15 cellular contexts compared by ENCODE assay signal in the genomic region with DNA sequence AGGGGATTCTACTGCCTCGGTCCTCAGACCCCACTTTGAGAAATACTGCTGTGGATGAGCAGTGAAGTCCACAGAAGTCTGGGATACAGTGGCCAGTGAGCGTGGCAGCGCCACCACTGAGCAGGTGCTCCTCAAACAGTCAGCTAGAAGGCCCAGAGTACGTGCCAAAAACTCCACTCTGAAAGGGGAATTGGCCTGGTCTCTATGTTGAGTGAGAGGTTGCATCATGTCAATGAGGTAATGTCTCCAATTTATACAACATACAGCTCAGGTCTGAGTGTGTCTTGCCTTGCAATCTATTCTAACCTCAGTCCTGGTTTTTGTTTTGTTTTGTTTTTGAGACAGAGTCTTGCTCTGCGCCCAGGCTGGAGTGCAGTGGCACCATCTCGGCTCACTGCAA. TPM values are rescaled to one million over a fixed set of nuclear protein-coding genes. Genes with fewer than 3 reads are reported as not detected.
DNase-seq lines count a peak whose midpoint lies in the region; ATAC-seq and TF ChIP-seq lines count a peak whose summit lies in the region.
"Had no signal": no experiment of that assay in that cellular context is flagged by ENCODE, and none has a peak within 500 bp of the region (broad histone marks: within the 10 kb centered on the region; RNA-seq: fewer than 3 reads in every experiment).

No MANE protein-coding gene starts in this region.

- H3K4me1 ChIP-seq in heart right ventricle = peaks cover 0 to 6% (median 0%) of the 10 kb centered on the region in 9 donors

- H3K4me1 Mint-ChIP-seq in stimulated activated naive B cell treated with anti-CD40 and anti-IgM and Interleukin-4, amounts not matched to agents 10 μg/mL and 1 μg/mL and 100 μg/mL, for 72 hours = no peaks in the 10 kb centered on the region
- H3K4me1 Mint-ChIP-seq: activated CD4-positive, alpha-beta T cell treated with anti-CD3 and anti-CD28 coated beads, Interleukin-2, amount 10 ng/mL, durations not matched to agents 7 days and 5 days; CD4-positive, alpha-beta memory T cell had no signal

- DNase-seq in OCI-M1 (lab: John Stamatoyannopoulos, UW) (peak; percentile 57), heart right ventricle (peak in 1 of 2 donors; percentile 16), NCI-H1105 (lab: John Stamatoyannopoulos, UW) (no peak), ecto neural progenitor cell (ENCODE audit: low spot score) (no peak)
- DNase-seq in stimulated activated naive B cell treated with anti-CD40 and anti-IgM and Interleukin-4, amounts not matched to agents 10 μg/mL and 1 μg/mL and 100 μg/mL, for 72 hours = no peak
- DNase-seq: activated CD4-positive, alpha-beta T cell treated with anti-CD3 and anti-CD28 coated beads, Interleukin-2, amount 10 ng/mL, durations not matched to agents 7 days and 5 days; CD4-positive, alpha-beta memory T cell; kidney glomerular epithelial cell; NCI-H2081 treated with DMSO at 0.1 percent for 48 hours; PC-3; small intestine had no signal

- peaks cover 5% of the 10 kb centered on the region in 2 donors for H3K36me3 Mint-ChIP-seq in stimulated activated naive B cell treated with anti-CD40 and anti-IgM and Interleukin-4, amounts not matched to agents 10 μg/mL and 1 μg/mL and 100 μg/mL, for 72 hours
- H3K36me3 Mint-ChIP-seq: CD4-positive, alpha-beta memory T cell had no signal

- peaks cover 0 to 4% (median 0%) of the 10 kb centered on the region in 7 donors for H3K27me3 ChIP-seq in heart right ventricle

- intact Hi-C loops in heart right ventricle (cut with DNase I) = no loop called here

- H3K27ac Mint-ChIP-seq in stimulated activated naive B cell treated with anti-CD40 and anti-IgM and Interleukin-4, amounts not matched to agents 10 μg/mL and 1 μg/mL and 100 μg/mL, for 72 hours = peak overlapping the region; percentile 42
- H3K27ac Mint-ChIP-seq: activated CD4-positive, alpha-beta T cell treated with anti-CD3 and anti-CD28 coated beads, Interleukin-2, amount 10 ng/mL, durations not matched to agents 7 days and 5 days; activated T-helper 1 cell treated with anti-CD3 and anti-CD28 coated beads, Interleukin-12 subunit alpha, Interleukin-12 subunit beta, Interleukin-2, Interleukin-4 antibody, amounts not matched to agents 30 ng/mL and 10 ng/mL and 1 ng/mL, durations not matched to agents 14 hours and 24 hours and 36 hours; CD4-positive, alpha-beta memory T cell; T-helper 1 cell treated with Interleukin-12 subunit alpha and Interleukin-12 subunit beta and Interleukin-4 antibody, amounts not matched to agents 30 μg/mL and 1 μg/mL, for 36 hours had no signal

- no peaks in the 10 kb centered on the region for H3K9me3 Mint-ChIP-seq in stimulated activated naive B cell treated with anti-CD40 and anti-IgM and Interleukin-4, amounts not matched to agents 10 μg/mL and 1 μg/mL and 100 μg/mL, for 72 hours
- H3K9me3 Mint-ChIP-seq: activated CD4-positive, alpha-beta T cell treated with anti-CD3 and anti-CD28 coated beads, Interleukin-2, amount 10 ng/mL, durations not matched to agents 7 days and 5 days; activated T-helper 1 cell treated with anti-CD3 and anti-CD28 coated beads, Interleukin-12 subunit alpha, Interleukin-12 subunit beta, Interleukin-2, Interleukin-4 antibody, amounts not matched to agents 30 ng/mL and 10 ng/mL and 1 ng/mL, durations not matched to agents 14 hours and 24 hours and 36 hours; CD4-positive, alpha-beta memory T cell; T-helper 1 cell treated with Interleukin-12 subunit alpha and Interleukin-12 subunit beta and Interleukin-4 antibody, amounts not matched to agents 30 μg/mL and 1 μg/mL, for 36 hours had no signal

- no peak for TF ChIP-seq CTCF in heart right ventricle (IDR thresholded peaks at IDR 0.05)

- peak overlapping the region in 1 of 10 donors; percentile 23 for H3K27ac ChIP-seq in heart right ventricle

- WGBS in heart right ventricle, 2 donors = 83 to 94% methylated on average over 6 of the region's 6 CpGs

- H3K27me3 Mint-ChIP-seq in stimulated activated naive B cell treated with anti-CD40 and anti-IgM and Interleukin-4, amounts not matched to agents 10 μg/mL and 1 μg/mL and 100 μg/mL, for 72 hours = peaks cover 16 to 18% of the 10 kb centered on the region in 2 donors

- peaks cover 0 to 47% (median 5%) of the 10 kb centered on the region in 9 donors for H3K36me3 ChIP-seq in heart right ventricle

- H3K4me3 ChIP-seq in heart right ventricle = no peak overlapping the region

- no peaks in the 10 kb centered on the region for H3K9me3 ChIP-seq in heart right ventricle

- peak; percentile 58 for ATAC-seq in HG03175 (IDR thresholded peaks at IDR 0.05; ENCODE audit: unreplicated experiment)
- peak in 6 of 8 donors; percentile 20 to 75 (median 64) for ATAC-seq in heart right ventricle
- peak in 1 of 2 donors; percentile 34 for ATAC-seq in stimulated activated naive B cell treated with anti-CD40 and anti-IgM and Interleukin-4, amounts not matched to agents 10 μg/mL and 1 μg/mL and 100 μg/mL, for 72 hours (replicated peaks)
- no peak for ATAC-seq in GM19324 (IDR thresholded peaks at IDR 0.05; ENCODE audit: low FRiP score, unreplicated experiment)
- ATAC-seq: PC-3 had no signal

- H3K4me3 Mint-ChIP-seq in stimulated activated naive B cell treated with anti-CD40 and anti-IgM and Interleukin-4, amounts not matched to agents 10 μg/mL and 1 μg/mL and 100 μg/mL, for 72 hours = no peak overlapping the region
- H3K4me3 Mint-ChIP-seq: activated CD4-positive, alpha-beta T cell treated with anti-CD3 and anti-CD28 coated beads, Interleukin-2, amount 10 ng/mL, durations not matched to agents 7 days and 5 days; activated T-helper 1 cell treated with anti-CD3 and anti-CD28 coated beads, Interleukin-12 subunit alpha, Interleukin-12 subunit beta, Interleukin-2, Interleukin-4 antibody, amounts not matched to agents 30 ng/mL and 10 ng/mL and 1 ng/mL, durations not matched to agents 14 hours and 24 hours and 36 hours; CD4-positive, alpha-beta memory T cell; T-helper 1 cell treated with Interleukin-12 subunit alpha and Interleukin-12 subunit beta and Interleukin-4 antibody, amounts not matched to agents 30 μg/mL and 1 μg/mL, for 36 hours had no signal

RNA-seq across cellular contexts. Expression of gene ETV5, which starts 53.3 kb away (rescaled TPM):
- total RNA-seq in heart right ventricle = 10 to 100 TPM in 1 of 10 donors, 1 to 10 TPM in 9; 4.4 to 12.6 (median 5.8) TPM
- 1 to 10 TPM; 1.5 to 5.3 TPM for polyA plus RNA-seq in heart right ventricle
- polyA plus RNA-seq: CD4-positive, alpha-beta memory T cell had no signal
